8 cellular contexts compared by ENCODE assay signal in the genomic region with DNA sequence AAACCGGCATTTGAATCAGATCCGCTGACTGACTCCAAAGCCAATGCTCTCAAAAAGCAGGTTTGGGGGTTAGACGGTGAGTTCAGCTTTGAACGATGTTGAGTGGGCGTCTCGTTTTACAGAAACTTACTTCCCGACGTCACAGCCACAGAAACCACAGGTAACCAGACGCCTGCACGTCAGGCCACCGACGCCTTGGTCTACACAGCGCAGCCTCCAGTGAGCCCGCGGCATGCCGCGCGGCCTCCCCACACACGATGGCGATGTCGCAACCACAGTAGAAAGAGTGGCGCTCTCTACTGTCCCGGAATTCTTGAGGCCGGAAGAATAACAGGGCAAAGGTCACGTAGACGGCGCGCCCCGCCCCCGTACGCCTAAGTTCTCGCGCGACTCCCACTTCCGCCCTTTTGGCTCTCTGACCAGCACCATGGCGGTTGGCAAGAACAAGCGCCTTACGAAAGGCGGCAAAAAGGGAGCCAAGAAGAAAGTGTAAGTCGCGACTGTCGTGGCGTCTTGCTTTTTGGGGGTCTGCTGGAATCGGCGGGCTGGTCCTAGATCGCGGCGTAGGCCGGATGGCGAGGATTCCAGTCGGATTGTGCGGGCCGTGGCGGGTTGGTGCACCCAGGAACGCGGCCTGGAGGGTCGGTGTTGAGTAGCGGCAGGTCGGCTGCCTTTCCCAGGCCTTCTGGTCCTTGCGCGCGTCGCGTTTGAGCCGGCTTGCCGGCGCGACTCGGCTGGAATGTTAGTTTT. TPM values are rescaled to one million over a fixed set of nuclear protein-coding genes. Genes with fewer than 3 reads are reported as not detected.
DNase-seq lines count a peak whose midpoint lies in the region; ATAC-seq and TF ChIP-seq lines count a peak whose summit lies in the region.

RPS3A (plus strand) TSS at position 403 of the 750 bp plus-strand sequence; CDS start at position 428, 25 bp downstream.

- peaks cover 15 to 20% of the 10 kb centered on the region in 2 donors for H3K4me1 ChIP-seq in thoracic aorta (ENCODE audit: control insufficient read depth in 1 of 2, low read depth in 2 of 2)

- H3K9me3 ChIP-seq in SK-N-MC (ENCODE audit: low read depth, low read length) (no peaks in the 10 kb centered on the region), thoracic aorta (no peaks in the 10 kb centered on the region)

- no peaks in the 10 kb centered on the region for H3K27me3 ChIP-seq in GM06990 (replicated peaks; ENCODE audit: control insufficient read depth, insufficient read depth, low read length)
- H3K27me3 ChIP-seq in thoracic aorta (replicated peaks; ENCODE audit: insufficient read depth): no peaks in the 10 kb centered on the region

- H3K4me3 ChIP-seq in GM06990 (replicated peaks; ENCODE audit: low read depth, low read length) (peak within 1 kb of the TSS; percentile 80), HFF-Myc (replicated peaks; ENCODE audit: low read depth, low read length) (peak within 1 kb of the TSS; percentile 84), SK-N-MC (peak within 1 kb of the TSS; percentile 98), thoracic aorta (peak within 1 kb of the TSS; percentile 88)

- ATAC-seq in omental fat pad (ENCODE audit: low FRiP score) (peak; percentile 99), thoracic aorta (ENCODE audit: insufficient number of reproducible peaks, low FRiP score, low read depth) (peak; percentile 100)

- peak within 1 kb of the TSS; percentile 99 for H3K9ac ChIP-seq in SK-N-MC (ENCODE audit: insufficient read length)

- DNase-seq in GM06990 (ENCODE audit: extremely low read depth, insufficient read length) (peak; percentile 100), HFF-Myc (ENCODE audit: extremely low read depth, low read depth) (peak; percentile 96), NAMALWA (ENCODE audit: low spot score) (peak; percentile 98), SK-N-MC (ENCODE audit: low read depth, low spot score) (peak; percentile 95), globus pallidus (ENCODE audit: low spot score) (peak; percentile 96), omental fat pad (ENCODE audit: low spot score) (peak; percentile 87), thoracic aorta (ENCODE audit: low spot score) (peak; percentile 86)
- DNase-seq in activated naive CD4-positive, alpha-beta T cell treated with anti-CD3 and anti-CD28 coated beads, Interleukin-2, amount 50 U/mL, for 16 hours: peak; percentile 95

- H3K36me3 ChIP-seq in GM06990 (ENCODE audit: control insufficient read depth, insufficient read depth, low read length): peaks cover 7% of the 10 kb centered on the region
- H3K36me3 ChIP-seq in SK-N-MC (ENCODE audit: insufficient read depth, low read length): peaks cover 45% of the 10 kb centered on the region
- H3K36me3 ChIP-seq in thoracic aorta: peaks cover 19% of the 10 kb centered on the region

- TF ChIP-seq CTCF in GM06990 (IDR thresholded peaks at IDR 0.05; ENCODE audit: insufficient read depth, low read length, poor library complexity, severe bottlenecking): peak; percentile 94
- peak; percentile 81 for TF ChIP-seq CTCF in HFF-Myc (IDR thresholded peaks at IDR 0.05; ENCODE audit: low read depth, low read length, missing control alignments)
- no peak for TF ChIP-seq CTCF in omental fat pad (IDR thresholded peaks at IDR 0.05)
- TF ChIP-seq CTCF in thoracic aorta (IDR thresholded peaks at IDR 0.05): peak; percentile 40

- H3K27ac ChIP-seq in SK-N-MC: peak within 1 kb of the TSS; percentile 80
- peak within 1 kb of the TSS; percentile 80 to 85 for H3K27ac ChIP-seq in thoracic aorta

RNA-seq across cellular contexts. Expression of gene RPS3A, which starts in this region (rescaled TPM):
- total RNA-seq in omental fat pad (1,000 to 10,000 TPM; 2,495 to 3,475 (median 3,045) TPM), thoracic aorta (1,000 to 10,000 TPM; 1,368 to 1,778 TPM)

Comparison
In these comparisons a context has a peak if more than half of its experiments do, and no peak if none do; other contexts are left out.
1. Peak in every context shown above with its lines: DNase-seq, ATAC-seq, H3K4me3 ChIP-seq and H3K27ac ChIP-seq.
2. CTCF ChIP-seq: peak in GM06990 (single experiment), HFF-Myc (single experiment) and thoracic aorta (single experiment); none in omental fat pad (0 of 3).